21 cellular contexts compared by ENCODE assay signal in genomic region chr6:10991115-10991514, GRCh38.
"Had no signal": no experiment of that assay in that cellular context is flagged by ENCODE, and none has a peak within 500 bp of the region (broad histone marks: within the 10 kb centered on the region; RNA-seq: fewer than 3 reads in every experiment).

No MANE protein-coding gene starts in this region.

- H3K9me3 ChIP-seq: esophagus muscularis mucosa, gastroesophageal sphincter, left ventricle myocardium inferior, lower lobe of right lung, right atrium auricular region, sigmoid colon, stomach had no signal

- H3K4me1 ChIP-seq: esophagus muscularis mucosa, gastroesophageal sphincter, left ventricle myocardium inferior, lower lobe of right lung, parathyroid adenoma, right atrium auricular region, sigmoid colon, stomach had no signal

- FAIRE-seq: kidney, urothelium cell line had no signal

- H3K9ac ChIP-seq: parathyroid adenoma had no signal

- H3K36me3 ChIP-seq: esophagus muscularis mucosa, gastroesophageal sphincter, left ventricle myocardium inferior, lower lobe of right lung, right atrium auricular region, sigmoid colon, stomach had no signal

- H3K27ac ChIP-seq: epithelial cell of prostate, esophagus muscularis mucosa, gastroesophageal sphincter, hepatocyte, left ventricle myocardium inferior, lower lobe of right lung, parathyroid adenoma, right atrium auricular region, sigmoid colon, skin epidermis, stomach had no signal

- H3K79me2 ChIP-seq: hepatocyte, parathyroid adenoma had no signal

- DNase-seq: effector memory CD8-positive, alpha-beta T cell; foreskin fibroblast; kidney; left cardiac atrium; left ventricle myocardium inferior; lower lobe of right lung; mesenchymal stem cell; naive B cell; sigmoid colon; stimulated activated CD4-positive, alpha-beta T cell treated with anti-CD3 and anti-CD28 coated beads, Interleukin-12 subunit alpha, Interleukin-12 subunit beta, amount 100 ng/mL, for 4 hours; stimulated activated naive CD4-positive, alpha-beta T cell; stomach; substantia nigra had no signal

- H3K27me3 ChIP-seq: esophagus muscularis mucosa, gastroesophageal sphincter, hepatocyte, right atrium auricular region, sigmoid colon, stomach had no signal

- H2AFZ ChIP-seq: hepatocyte, parathyroid adenoma had no signal

- H3K4me2 ChIP-seq: hepatocyte had no signal

- H3K4me3 ChIP-seq: esophagus muscularis mucosa, gastroesophageal sphincter, hepatocyte, left ventricle myocardium inferior, lower lobe of right lung, right atrium auricular region, sigmoid colon, skin epidermis, stomach had no signal
